Comparison of ENCODE assay signal across 9 cellular contexts in the genomic region with DNA sequence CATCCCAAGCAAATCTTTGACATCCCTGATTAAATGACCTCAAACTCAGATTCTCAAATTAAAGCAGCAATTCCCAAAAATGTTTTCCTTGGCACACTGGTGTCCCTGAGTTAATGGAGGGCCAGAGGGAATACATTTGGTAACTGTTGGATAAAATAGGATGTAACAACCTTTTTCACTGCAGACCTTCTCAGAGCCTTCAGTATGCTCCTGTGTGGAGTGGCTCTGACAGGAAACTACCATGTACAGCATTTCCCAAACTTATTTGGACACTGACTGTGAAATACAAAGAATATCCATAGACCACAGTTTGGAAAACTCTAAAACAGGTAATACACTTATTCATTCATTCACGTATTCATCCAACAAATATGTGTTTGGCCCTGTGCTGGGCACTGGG.
"Had no signal": no experiment of that assay in that cellular context is flagged by ENCODE, and none has a peak within 500 bp of the region (broad histone marks: within the 10 kb centered on the region; RNA-seq: fewer than 3 reads in every experiment).

No MANE protein-coding gene starts in this region.

- H3K4me3 ChIP-seq: GM23338 had no signal

- H3K4me1 Mint-ChIP-seq: IgD-negative memory B cell had no signal

- H3K27ac ChIP-seq: HL-60 had no signal

- H3K36me3 Mint-ChIP-seq: IgD-negative memory B cell had no signal

- DNase-seq: H9, HCEC 1CT, HFFc6 had no signal

- H3K4me2 ChIP-seq: GM23338 had no signal

- H3K27me3 Mint-ChIP-seq: IgD-negative memory B cell had no signal

- ATAC-seq: GM23338, HepG2 had no signal

- H3K4me3 Mint-ChIP-seq: GM23338, H9, HFFc6, IgD-negative memory B cell had no signal

- FAIRE-seq: H1, H54, HepG2 had no signal

- H3K9me3 Mint-ChIP-seq: GM23338, H9, HFFc6 had no signal

- H2AFZ ChIP-seq: GM23338 had no signal

- H3K27ac Mint-ChIP-seq: GM23338, H9, HFFc6 had no signal
